ENCODE assay signal across 25 cellular contexts in genomic region chr5:59683311-59683710, GRCh38.
A peak's percentile ranks its signal among the peaks of the same experiment; 100 is the strongest.
DNase-seq lines count a peak whose midpoint lies in the region; ATAC-seq, FAIRE-seq and TF ChIP-seq lines count a peak whose summit lies in the region.
"Had no signal": no experiment of that assay in that cellular context is flagged by ENCODE, and none has a peak within 500 bp of the region (broad histone marks: within the 10 kb centered on the region; RNA-seq: fewer than 3 reads in every experiment).

No MANE protein-coding gene starts in this region.

- H3K27ac ChIP-seq in HepG2 (ENCODE audit: extremely low read length, insufficient read depth, low read length) (no peak overlapping the region), right lobe of liver (no peak overlapping the region), K562 (ENCODE audit: extremely low read depth, low read depth, low read length) (no peak overlapping the region), neural cell (ENCODE audit: low read length) (peak overlapping the region; percentile 82), smooth muscle cell (ENCODE audit: low read depth) (no peak overlapping the region)
- H3K27ac ChIP-seq: 22Rv1, BLaER1 had no signal

- H3F3A ChIP-seq in neural cell (ENCODE audit: insufficient read depth, low read length, poor library complexity, severe bottlenecking) (no peaks in the 10 kb centered on the region), smooth muscle cell (ENCODE audit: low read depth) (no peaks in the 10 kb centered on the region)

- ATAC-seq in HepG2 (no peak), right lobe of liver (no peak), K562 (no peak)
- ATAC-seq: GM12878 had no signal

- no peak overlapping the region for H2AFZ ChIP-seq in HepG2 (ENCODE audit: low read length)
- H2AFZ ChIP-seq in K562 (ENCODE audit: low read depth, low read length): no peak overlapping the region
- H2AFZ ChIP-seq in neural cell (ENCODE audit: low read depth, low read length): no peak overlapping the region
- no peak overlapping the region for H2AFZ ChIP-seq in smooth muscle cell (ENCODE audit: low read depth)

- in situ Hi-C loops in HepG2 (cut with HindIII; ENCODE audit: extremely low pct_ligation_motif_present, low pct_unique_long_range_greater_than_20kb) (no loop called here), K562 (cut with MboI) (no loop called here)

- BruUV-seq in HepG2 (replicated peaks; lab: Mats Ljungman, UMichigan): no TSS peak
- BruUV-seq in K562 (replicated peaks; lab: Mats Ljungman, UMichigan): no TSS peak

- H3K9me3 ChIP-seq in HepG2 (ENCODE audit: low read length): no peaks in the 10 kb centered on the region
- no peaks in the 10 kb centered on the region for H3K9me3 ChIP-seq in right lobe of liver
- no peaks in the 10 kb centered on the region; the same call in 1 of the 2 replicates for H3K9me3 ChIP-seq in K562 (replicated peaks; ENCODE audit: control insufficient read depth, insufficient read depth, low read depth, low read length)
- H3K9me3 ChIP-seq in neural cell (ENCODE audit: low read length): no peaks in the 10 kb centered on the region
- no peaks in the 10 kb centered on the region for H3K9me3 ChIP-seq in smooth muscle cell (replicated peaks; ENCODE audit: low read depth)
- H3K9me3 ChIP-seq: BE2C, BLaER1 had no signal

- H3K36me3 ChIP-seq in HepG2 (replicated peaks in 1 of 2; ENCODE audit: control insufficient read depth in 1 of 2, insufficient read depth in 2 of 2, low read length in 2 of 2): no peaks in the 10 kb centered on the region
- H3K36me3 ChIP-seq in right lobe of liver: no peaks in the 10 kb centered on the region
- no peaks in the 10 kb centered on the region for H3K36me3 ChIP-seq in K562 (ENCODE audit: control insufficient read depth, insufficient read depth, low read length)
- H3K36me3 ChIP-seq in neural cell (ENCODE audit: insufficient read depth, low read length): no peaks in the 10 kb centered on the region
- H3K36me3 ChIP-seq in smooth muscle cell (ENCODE audit: low read depth): no peaks in the 10 kb centered on the region
- H3K36me3 ChIP-seq: BE2C, BLaER1 had no signal

- no peak for TF ChIP-seq CTCF in HepG2 (CRISPR knock-in tag; IDR thresholded peaks at IDR 0.05)
- no peak for TF ChIP-seq CTCF in right lobe of liver (IDR thresholded peaks at IDR 0.05)
- TF ChIP-seq CTCF in K562 (IDR thresholded peaks at IDR 0.05 in 2 of 3, conservative IDR thresholded peaks at IDR 0.05 in 1 of 3; ENCODE audit: insufficient read depth in 2 of 3, low read depth in 1 of 3, low read length in 3 of 3): no peak
- TF ChIP-seq CTCF in neural cell (IDR thresholded peaks at IDR 0.05; ENCODE audit: poor library complexity, severe bottlenecking): no peak
- no peak for TF ChIP-seq CTCF in smooth muscle cell (IDR thresholded peaks at IDR 0.05; ENCODE audit: borderline replicate concordance, insufficient read depth, poor library complexity, severe bottlenecking)

- H3K27me3 ChIP-seq in HepG2 (ENCODE audit: control insufficient read depth in 1 of 2, insufficient read depth in 2 of 2, low read length in 2 of 2) (no peaks in the 10 kb centered on the region), right lobe of liver (no peaks in the 10 kb centered on the region), K562 (ENCODE audit: control insufficient read depth in 2 of 2, insufficient read depth in 2 of 2, low read length in 2 of 2) (no peaks in the 10 kb centered on the region), neural cell (ENCODE audit: insufficient read depth, low read depth, low read length) (no peaks in the 10 kb centered on the region), smooth muscle cell (ENCODE audit: low read depth) (no peaks in the 10 kb centered on the region)
- H3K27me3 ChIP-seq: BE2C, BLaER1 had no signal

- TF ChIP-seq POLR2A in HepG2 (IDR thresholded peaks at IDR 0.05; ENCODE audit: insufficient read depth in 1 of 2, low read depth in 2 of 2, low read length in 2 of 2) (no peak), right lobe of liver (IDR thresholded peaks at IDR 0.05) (no peak), K562 (conservative IDR thresholded peaks at IDR 0.05) (no peak)

- H3K79me2 ChIP-seq in HepG2 (ENCODE audit: insufficient read depth, low read length): no peaks in the 10 kb centered on the region
- H3K79me2 ChIP-seq in K562 (ENCODE audit: control insufficient read depth, insufficient read depth, low read length): no peaks in the 10 kb centered on the region
- no peaks in the 10 kb centered on the region for H3K79me2 ChIP-seq in neural cell (replicated peaks; ENCODE audit: insufficient read depth, low read length)
- no peaks in the 10 kb centered on the region for H3K79me2 ChIP-seq in smooth muscle cell (ENCODE audit: low read depth)

- no peaks in the 10 kb centered on the region for H3K9me1 ChIP-seq in K562 (ENCODE audit: control insufficient read depth, insufficient read depth, low read length)

- CTCF ChIA-PET in HepG2 (lab: Yijun Ruan, JAX; ENCODE audit: low intra/inter-chr PET ratio, low total read pairs): no interaction called here
- CTCF ChIA-PET in K562 (lab: Yijun Ruan, JAX; ENCODE audit: low intra/inter-chr PET ratio): no interaction called here

- H3K4me1 ChIP-seq in HepG2 (ENCODE audit: insufficient read depth, low read length) (no peaks in the 10 kb centered on the region), right lobe of liver (no peaks in the 10 kb centered on the region), K562 (replicated peaks in 1 of 2; ENCODE audit: control insufficient read depth in 2 of 2, insufficient read depth in 2 of 2, low read length in 2 of 2) (no peaks in the 10 kb centered on the region), smooth muscle cell (ENCODE audit: low read depth) (no peaks in the 10 kb centered on the region)
- H3K4me1 ChIP-seq: BE2C had no signal

- H3K4me3 ChIP-seq in HepG2 (replicated peaks in 1 of 3; ENCODE audit: insufficient read depth in 1 of 3, low read depth in 2 of 3, low read length in 3 of 3) (no peak overlapping the region), right lobe of liver (no peak overlapping the region), K562 (no peak overlapping the region), neural cell (ENCODE audit: low read length) (no peak overlapping the region), smooth muscle cell (no peak overlapping the region)
- H3K4me3 ChIP-seq: BLaER1, GM12878 had no signal

- H3K4me2 ChIP-seq in HepG2 (ENCODE audit: low read depth, low read length) (no peak overlapping the region), K562 (ENCODE audit: insufficient read depth, low read length) (no peak overlapping the region), neural cell (ENCODE audit: low read length) (no peak overlapping the region), smooth muscle cell (no peak overlapping the region)
- H3K4me2 ChIP-seq: BLaER1 had no signal

- TF ChIP-seq EP300 in HepG2 (IDR thresholded peaks at IDR 0.05; ENCODE audit: low read depth in 2 of 2, low read length in 2 of 2) (no peak), HepG2 (CRISPR knock-in tag; IDR thresholded peaks at IDR 0.05; ENCODE audit: borderline replicate concordance) (no peak), K562 (IDR thresholded peaks at IDR 0.05; ENCODE audit: low read length) (no peak), neural cell (conservative IDR thresholded peaks at IDR 0.05; ENCODE audit: poor library complexity, severe bottlenecking) (no peak)

- no peak for TF ChIP-seq RAD21 in HepG2 (CRISPR knock-in tag; IDR thresholded peaks at IDR 0.05)
- TF ChIP-seq RAD21 in K562 (CRISPR knock-in tag; conservative IDR thresholded peaks at IDR 0.05 in 1 of 2, IDR thresholded peaks at IDR 0.05 in 1 of 2): no peak
- no peak for TF ChIP-seq RAD21 in neural cell (conservative IDR thresholded peaks at IDR 0.05)

- H3K9ac ChIP-seq in HepG2 (ENCODE audit: insufficient read depth, low read depth, low read length) (no peak overlapping the region), K562 (ENCODE audit: insufficient read depth in 1 of 2, low read depth in 2 of 2, low read length in 2 of 2) (no peak overlapping the region), neural cell (ENCODE audit: low read length) (no peak overlapping the region), smooth muscle cell (ENCODE audit: low read depth) (no peak overlapping the region)
- H3K9ac ChIP-seq: BLaER1 had no signal

- intact Hi-C loops in HepG2 (cut with micrococcal nuclease; ENCODE audit: unreplicated experiment) (no loop called here), right lobe of liver (cut with DNase I) (no loop called here), K562 (cut with micrococcal nuclease) (no loop called here)

- WGBS in HepG2 (ENCODE audit: low lambda C conversion rate): 86% methylated on average over 4 of the region's 4 CpGs
- WGBS in right lobe of liver (ENCODE audit: insufficient coverage, low coverage, low lambda C conversion rate, missing lambda C conversion rate): 79% methylated on average over 4 of the region's 4 CpGs
- 0% methylated on average over 4 of the region's 4 CpGs for WGBS in K562 (ENCODE audit: insufficient coverage, low coverage, missing lambda C conversion rate)
- 94% methylated on average over 4 of the region's 4 CpGs for WGBS in smooth muscle cell (ENCODE audit: low lambda C conversion rate)

- no peak for FAIRE-seq in HepG2 (lab: Jason Lieb, UNC)
- no peak for FAIRE-seq in K562 (lab: Jason Lieb, UNC)
- FAIRE-seq: GM12878, GM12892, GM18507 had no signal

- no peak for DNase-seq in HepG2 (ENCODE audit: low spot score)
- DNase-seq in right lobe of liver: no peak
- no peak for DNase-seq in K562 (ENCODE audit: extremely low read depth in 1 of 4, low spot score in 3 of 4)
- no peak for DNase-seq in smooth muscle cell (lab: John Stamatoyannopoulos, UW; ENCODE audit: unreplicated experiment)
- DNase-seq in mucosa of gallbladder (ENCODE audit: low spot score): no peak
- DNase-seq: ACHN; BE2C; C1 segment of cervical spinal cord; CD4-positive, alpha-beta memory T cell; CD4-positive, CD25-positive, alpha-beta regulatory T cell; CD8-positive, alpha-beta memory T cell; COR-L47; DMS 273 treated with DMSO at 0.1 percent for 48 hours; DMS153; DMS53; DMS79; DND-41; EL; GDM1 had no signal

- H4K20me1 ChIP-seq in HepG2 (ENCODE audit: insufficient read depth, low read length) (no peaks in the 10 kb centered on the region), K562 (replicated peaks; ENCODE audit: control insufficient read depth, insufficient read depth, low read length) (no peaks in the 10 kb centered on the region), neural cell (ENCODE audit: insufficient read depth) (no peaks in the 10 kb centered on the region), smooth muscle cell (ENCODE audit: low read depth) (peaks cover 5% of the 10 kb centered on the region)
- H4K20me1 ChIP-seq: BLaER1 had no signal

- POLR2A ChIA-PET in HepG2 (lab: Yijun Ruan, JAX) (no interaction called here), K562 (lab: Yijun Ruan, JAX) (no interaction called here)

- H3K9me2 ChIP-seq in neural cell (ENCODE audit: insufficient read depth, low read length): no peaks in the 10 kb centered on the region

TF ChIP-seq in HepG2, 621 proteins besides CTCF, POLR2A, EP300 and RAD21 (continues in another document):
- TF ChIP-seq MAFK (conservative IDR thresholded peaks at IDR 0.05 in 1 of 2, IDR thresholded peaks at IDR 0.05 in 1 of 2; ENCODE audit: low read length in 2 of 2): peak; percentile 21 to 70; a peak in 2 of 4 replicates

TF ChIP-seq in K562, 482 proteins besides CTCF, POLR2A, EP300 and RAD21 (continues in another document):
- peak; percentile 34; the same call in 1 of the 2 replicates for TF ChIP-seq MAFF (IDR thresholded peaks at IDR 0.05; ENCODE audit: low read length)

TF ChIP-seq in neural cell, 6 proteins besides CTCF, POLR2A, EP300 and RAD21 (continues in another document):
- TF ChIP-seq EZH2 (IDR thresholded peaks at IDR 0.05; ENCODE audit: borderline replicate concordance, insufficient read depth, low read length, poor library complexity, severe bottlenecking): no peak

Comparison
In these comparisons a context has a peak if more than half of its experiments do, and no peak if none do; other contexts are left out.
1. Of the 241 proteins assayed by ChIP-seq in both HepG2 and K562: peak only in HepG2: none; only in K562: MAFF; in both: MAFK; in neither: 239.